Comparison of ENCODE assay signal across 1 cellular context in the genomic region with DNA sequence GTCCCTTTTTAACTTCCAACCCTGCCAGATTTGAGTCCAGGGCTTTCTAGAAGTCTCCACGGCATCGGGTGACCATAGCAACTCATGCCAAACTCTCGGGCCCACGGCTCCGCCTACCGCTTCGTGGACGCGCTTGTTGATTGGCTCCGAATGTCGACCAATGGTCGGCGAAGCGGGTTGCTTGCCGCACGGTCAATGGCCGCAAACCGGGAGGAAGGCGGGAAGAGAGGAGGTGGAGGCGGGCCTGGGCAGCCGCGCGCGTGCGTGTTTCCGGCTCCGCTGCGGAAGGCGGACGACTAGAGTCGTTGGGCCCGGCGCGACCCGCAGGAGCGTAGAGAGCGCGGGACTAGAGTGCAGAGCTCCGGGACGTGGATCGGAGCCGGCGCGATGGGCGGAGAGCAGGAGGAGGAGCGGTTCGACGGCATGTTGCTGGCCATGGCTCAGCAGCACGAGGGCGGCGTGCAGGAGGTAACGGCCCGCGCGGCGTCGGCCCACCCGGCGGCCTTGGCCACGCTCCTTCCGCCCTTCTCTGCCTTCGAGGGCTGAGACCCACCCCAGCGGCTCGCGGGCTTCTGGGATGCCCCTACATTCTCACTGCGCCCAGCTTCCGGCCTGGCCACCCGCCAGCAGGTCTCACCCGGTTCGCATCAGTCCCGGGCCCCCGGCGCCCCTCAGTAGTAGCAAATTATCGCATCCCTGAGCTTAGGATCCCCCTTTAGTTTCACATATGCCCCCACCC.
TF ChIP-seq lines count a peak whose summit lies in the region.

NUDC (plus strand) TSS at position 282 of the 739 bp plus-strand sequence; CDS start at position 388, 106 bp downstream.

TF ChIP-seq in WTC11, 78 proteins besides CTCF, POLR2A, EP300 and RAD21 (continued from another document):
- TF ChIP-seq, protein P1, sequence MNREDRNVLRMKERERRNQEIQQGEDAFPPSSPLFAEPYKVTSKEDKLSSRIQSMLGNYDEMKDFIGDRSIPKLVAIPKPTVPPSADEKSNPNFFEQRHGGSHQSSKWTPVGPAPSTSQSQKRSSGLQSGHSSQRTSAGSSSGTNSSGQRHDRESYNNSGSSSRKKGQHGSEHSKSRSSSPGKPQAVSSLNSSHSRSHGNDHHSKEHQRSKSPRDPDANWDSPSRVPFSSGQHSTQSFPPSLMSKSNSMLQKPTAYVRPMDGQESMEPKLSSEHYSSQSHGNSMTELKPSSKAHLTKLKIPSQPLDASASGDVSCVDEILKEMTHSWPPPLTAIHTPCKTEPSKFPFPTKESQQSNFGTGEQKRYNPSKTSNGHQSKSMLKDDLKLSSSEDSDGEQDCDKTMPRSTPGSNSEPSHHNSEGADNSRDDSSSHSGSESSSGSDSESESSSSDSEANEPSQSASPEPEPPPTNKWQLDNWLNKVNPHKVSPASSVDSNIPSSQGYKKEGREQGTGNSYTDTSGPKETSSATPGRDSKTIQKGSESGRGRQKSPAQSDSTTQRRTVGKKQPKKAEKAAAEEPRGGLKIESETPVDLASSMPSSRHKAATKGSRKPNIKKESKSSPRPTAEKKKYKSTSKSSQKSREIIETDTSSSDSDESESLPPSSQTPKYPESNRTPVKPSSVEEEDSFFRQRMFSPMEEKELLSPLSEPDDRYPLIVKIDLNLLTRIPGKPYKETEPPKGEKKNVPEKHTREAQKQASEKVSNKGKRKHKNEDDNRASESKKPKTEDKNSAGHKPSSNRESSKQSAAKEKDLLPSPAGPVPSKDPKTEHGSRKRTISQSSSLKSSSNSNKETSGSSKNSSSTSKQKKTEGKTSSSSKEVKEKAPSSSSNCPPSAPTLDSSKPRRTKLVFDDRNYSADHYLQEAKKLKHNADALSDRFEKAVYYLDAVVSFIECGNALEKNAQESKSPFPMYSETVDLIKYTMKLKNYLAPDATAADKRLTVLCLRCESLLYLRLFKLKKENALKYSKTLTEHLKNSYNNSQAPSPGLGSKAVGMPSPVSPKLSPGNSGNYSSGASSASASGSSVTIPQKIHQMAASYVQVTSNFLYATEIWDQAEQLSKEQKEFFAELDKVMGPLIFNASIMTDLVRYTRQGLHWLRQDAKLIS (CRISPR knock-in tag; IDR thresholded peaks at IDR 0.05; ENCODE audit: borderline replicate concordance) = no peak
- no peak for TF ChIP-seq TP53 (CRISPR knock-in tag; IDR thresholded peaks at IDR 0.05)
- no peak for TF ChIP-seq CREB1 (CRISPR knock-in tag; IDR thresholded peaks at IDR 0.05)
- TF ChIP-seq, protein P2, sequence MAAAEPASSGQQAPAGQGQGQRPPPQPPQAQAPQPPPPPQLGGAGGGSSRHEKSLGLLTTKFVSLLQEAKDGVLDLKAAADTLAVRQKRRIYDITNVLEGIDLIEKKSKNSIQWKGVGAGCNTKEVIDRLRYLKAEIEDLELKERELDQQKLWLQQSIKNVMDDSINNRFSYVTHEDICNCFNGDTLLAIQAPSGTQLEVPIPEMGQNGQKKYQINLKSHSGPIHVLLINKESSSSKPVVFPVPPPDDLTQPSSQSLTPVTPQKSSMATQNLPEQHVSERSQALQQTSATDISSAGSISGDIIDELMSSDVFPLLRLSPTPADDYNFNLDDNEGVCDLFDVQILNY (CRISPR knock-in tag; IDR thresholded peaks at IDR 0.05) = peak; percentile 79; the same call in 1 of the 2 replicates
- 0 out of 2 replicates have a peak, but pooled peaks have one; percentile 31 for TF ChIP-seq GABPB1 (CRISPR knock-in tag; IDR thresholded peaks at IDR 0.05)
- no peak for TF ChIP-seq FOXJ3 (CRISPR knock-in tag; IDR thresholded peaks at IDR 0.05; ENCODE audit: borderline replicate concordance)
- peak; percentile 93; the same call in 1 of the 2 replicates for TF ChIP-seq ETV6 (CRISPR knock-in tag; IDR thresholded peaks at IDR 0.05)
- TF ChIP-seq, protein P3, sequence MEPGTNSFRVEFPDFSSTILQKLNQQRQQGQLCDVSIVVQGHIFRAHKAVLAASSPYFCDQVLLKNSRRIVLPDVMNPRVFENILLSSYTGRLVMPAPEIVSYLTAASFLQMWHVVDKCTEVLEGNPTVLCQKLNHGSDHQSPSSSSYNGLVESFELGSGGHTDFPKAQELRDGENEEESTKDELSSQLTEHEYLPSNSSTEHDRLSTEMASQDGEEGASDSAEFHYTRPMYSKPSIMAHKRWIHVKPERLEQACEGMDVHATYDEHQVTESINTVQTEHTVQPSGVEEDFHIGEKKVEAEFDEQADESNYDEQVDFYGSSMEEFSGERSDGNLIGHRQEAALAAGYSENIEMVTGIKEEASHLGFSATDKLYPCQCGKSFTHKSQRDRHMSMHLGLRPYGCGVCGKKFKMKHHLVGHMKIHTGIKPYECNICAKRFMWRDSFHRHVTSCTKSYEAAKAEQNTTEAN (CRISPR knock-in tag; IDR thresholded peaks at IDR 0.05) = peak; percentile 85; the same call in 1 of the 2 replicates
- TF ChIP-seq, protein P4, sequence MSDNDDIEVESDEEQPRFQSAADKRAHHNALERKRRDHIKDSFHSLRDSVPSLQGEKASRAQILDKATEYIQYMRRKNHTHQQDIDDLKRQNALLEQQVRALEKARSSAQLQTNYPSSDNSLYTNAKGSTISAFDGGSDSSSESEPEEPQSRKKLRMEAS (CRISPR knock-in tag; IDR thresholded peaks at IDR 0.05) = peak; percentile 93
- TF ChIP-seq, protein P5, sequence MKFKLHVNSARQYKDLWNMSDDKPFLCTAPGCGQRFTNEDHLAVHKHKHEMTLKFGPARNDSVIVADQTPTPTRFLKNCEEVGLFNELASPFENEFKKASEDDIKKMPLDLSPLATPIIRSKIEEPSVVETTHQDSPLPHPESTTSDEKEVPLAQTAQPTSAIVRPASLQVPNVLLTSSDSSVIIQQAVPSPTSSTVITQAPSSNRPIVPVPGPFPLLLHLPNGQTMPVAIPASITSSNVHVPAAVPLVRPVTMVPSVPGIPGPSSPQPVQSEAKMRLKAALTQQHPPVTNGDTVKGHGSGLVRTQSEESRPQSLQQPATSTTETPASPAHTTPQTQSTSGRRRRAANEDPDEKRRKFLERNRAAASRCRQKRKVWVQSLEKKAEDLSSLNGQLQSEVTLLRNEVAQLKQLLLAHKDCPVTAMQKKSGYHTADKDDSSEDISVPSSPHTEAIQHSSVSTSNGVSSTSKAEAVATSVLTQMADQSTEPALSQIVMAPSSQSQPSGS (CRISPR knock-in tag; IDR thresholded peaks at IDR 0.05; ENCODE audit: borderline replicate concordance, low read depth) = peak; percentile 68; the same call in 1 of the 2 replicates
- peak; percentile 88; the same call in 1 of the 2 replicates for TF ChIP-seq JUN (CRISPR knock-in tag; IDR thresholded peaks at IDR 0.05)
- TF ChIP-seq, protein P6, sequence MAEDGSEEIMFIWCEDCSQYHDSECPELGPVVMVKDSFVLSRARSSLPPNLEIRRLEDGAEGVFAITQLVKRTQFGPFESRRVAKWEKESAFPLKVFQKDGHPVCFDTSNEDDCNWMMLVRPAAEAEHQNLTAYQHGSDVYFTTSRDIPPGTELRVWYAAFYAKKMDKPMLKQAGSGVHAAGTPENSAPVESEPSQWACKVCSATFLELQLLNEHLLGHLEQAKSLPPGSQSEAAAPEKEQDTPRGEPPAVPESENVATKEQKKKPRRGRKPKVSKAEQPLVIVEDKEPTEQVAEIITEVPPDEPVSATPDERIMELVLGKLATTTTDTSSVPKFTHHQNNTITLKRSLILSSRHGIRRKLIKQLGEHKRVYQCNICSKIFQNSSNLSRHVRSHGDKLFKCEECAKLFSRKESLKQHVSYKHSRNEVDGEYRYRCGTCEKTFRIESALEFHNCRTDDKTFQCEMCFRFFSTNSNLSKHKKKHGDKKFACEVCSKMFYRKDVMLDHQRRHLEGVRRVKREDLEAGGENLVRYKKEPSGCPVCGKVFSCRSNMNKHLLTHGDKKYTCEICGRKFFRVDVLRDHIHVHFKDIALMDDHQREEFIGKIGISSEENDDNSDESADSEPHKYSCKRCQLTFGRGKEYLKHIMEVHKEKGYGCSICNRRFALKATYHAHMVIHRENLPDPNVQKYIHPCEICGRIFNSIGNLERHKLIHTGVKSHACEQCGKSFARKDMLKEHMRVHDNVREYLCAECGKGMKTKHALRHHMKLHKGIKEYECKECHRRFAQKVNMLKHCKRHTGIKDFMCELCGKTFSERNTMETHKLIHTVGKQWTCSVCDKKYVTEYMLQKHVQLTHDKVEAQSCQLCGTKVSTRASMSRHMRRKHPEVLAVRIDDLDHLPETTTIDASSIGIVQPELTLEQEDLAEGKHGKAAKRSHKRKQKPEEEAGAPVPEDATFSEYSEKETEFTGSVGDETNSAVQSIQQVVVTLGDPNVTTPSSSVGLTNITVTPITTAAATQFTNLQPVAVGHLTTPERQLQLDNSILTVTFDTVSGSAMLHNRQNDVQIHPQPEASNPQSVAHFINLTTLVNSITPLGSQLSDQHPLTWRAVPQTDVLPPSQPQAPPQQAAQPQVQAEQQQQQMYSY (CRISPR knock-in tag; IDR thresholded peaks at IDR 0.05) = peak; percentile 52
- TF ChIP-seq ZNF317 (CRISPR knock-in tag; IDR thresholded peaks at IDR 0.05; ENCODE audit: borderline replicate concordance, low read depth) = no peak; the same call in 1 of the 2 replicates
- TF ChIP-seq ZNF232 (CRISPR knock-in tag; IDR thresholded peaks at IDR 0.05) = peak; percentile 71; the same call in 1 of the 2 replicates
- TF ChIP-seq SOX15 (CRISPR knock-in tag; IDR thresholded peaks at IDR 0.05) = no peak
- TF ChIP-seq ZBTB21 (CRISPR knock-in tag; IDR thresholded peaks at IDR 0.05; ENCODE audit: borderline replicate concordance) = no peak
- no peak for TF ChIP-seq PRRX2 (CRISPR knock-in tag; IDR thresholded peaks at IDR 0.05)
- TF ChIP-seq ZNF416 (CRISPR knock-in tag; IDR thresholded peaks at IDR 0.05) = peak; percentile 50; the same call in 1 of the 2 replicates
- 0 out of 2 replicates have a peak, but pooled peaks have one; percentile 33 for TF ChIP-seq ATF1 (CRISPR knock-in tag; IDR thresholded peaks at IDR 0.05)
- peak; percentile 68 for TF ChIP-seq SP1 (CRISPR knock-in tag; conservative IDR thresholded peaks at IDR 0.05)
- TF ChIP-seq, protein P7, sequence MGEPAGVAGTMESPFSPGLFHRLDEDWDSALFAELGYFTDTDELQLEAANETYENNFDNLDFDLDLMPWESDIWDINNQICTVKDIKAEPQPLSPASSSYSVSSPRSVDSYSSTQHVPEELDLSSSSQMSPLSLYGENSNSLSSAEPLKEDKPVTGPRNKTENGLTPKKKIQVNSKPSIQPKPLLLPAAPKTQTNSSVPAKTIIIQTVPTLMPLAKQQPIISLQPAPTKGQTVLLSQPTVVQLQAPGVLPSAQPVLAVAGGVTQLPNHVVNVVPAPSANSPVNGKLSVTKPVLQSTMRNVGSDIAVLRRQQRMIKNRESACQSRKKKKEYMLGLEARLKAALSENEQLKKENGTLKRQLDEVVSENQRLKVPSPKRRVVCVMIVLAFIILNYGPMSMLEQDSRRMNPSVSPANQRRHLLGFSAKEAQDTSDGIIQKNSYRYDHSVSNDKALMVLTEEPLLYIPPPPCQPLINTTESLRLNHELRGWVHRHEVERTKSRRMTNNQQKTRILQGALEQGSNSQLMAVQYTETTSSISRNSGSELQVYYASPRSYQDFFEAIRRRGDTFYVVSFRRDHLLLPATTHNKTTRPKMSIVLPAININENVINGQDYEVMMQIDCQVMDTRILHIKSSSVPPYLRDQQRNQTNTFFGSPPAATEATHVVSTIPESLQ (CRISPR knock-in tag; IDR thresholded peaks at IDR 0.05) = no peak
- TF ChIP-seq FOXK1 (CRISPR knock-in tag; IDR thresholded peaks at IDR 0.05) = peak; percentile 82
- TF ChIP-seq, protein P8, sequence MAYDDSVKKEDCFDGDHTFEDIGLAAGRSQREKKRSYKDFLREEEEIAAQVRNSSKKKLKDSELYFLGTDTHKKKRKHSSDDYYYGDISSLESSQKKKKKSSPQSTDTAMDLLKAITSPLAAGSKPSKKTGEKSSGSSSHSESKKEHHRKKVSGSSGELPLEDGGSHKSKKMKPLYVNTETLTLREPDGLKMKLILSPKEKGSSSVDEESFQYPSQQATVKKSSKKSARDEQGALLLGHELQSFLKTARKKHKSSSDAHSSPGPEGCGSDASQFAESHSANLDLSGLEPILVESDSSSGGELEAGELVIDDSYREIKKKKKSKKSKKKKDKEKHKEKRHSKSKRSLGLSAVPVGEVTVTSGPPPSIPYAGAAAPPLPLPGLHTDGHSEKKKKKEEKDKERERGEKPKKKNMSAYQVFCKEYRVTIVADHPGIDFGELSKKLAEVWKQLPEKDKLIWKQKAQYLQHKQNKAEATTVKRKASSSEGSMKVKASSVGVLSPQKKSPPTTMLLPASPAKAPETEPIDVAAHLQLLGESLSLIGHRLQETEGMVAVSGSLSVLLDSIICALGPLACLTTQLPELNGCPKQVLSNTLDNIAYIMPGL (CRISPR knock-in tag; IDR thresholded peaks at IDR 0.05) = peak; percentile 78; the same call in 1 of the 2 replicates
- TF ChIP-seq SMAD3 (CRISPR knock-in tag; IDR thresholded peaks at IDR 0.05; ENCODE audit: borderline replicate concordance) = peak; percentile 57; the same call in 1 of the 2 replicates
- no peak for TF ChIP-seq ELF4 (CRISPR knock-in tag; IDR thresholded peaks at IDR 0.05; ENCODE audit: low read depth)
- peak; percentile 91 for TF ChIP-seq NFYB (CRISPR knock-in tag; conservative IDR thresholded peaks at IDR 0.05; ENCODE audit: low read depth)
- TF ChIP-seq ZNF219 (CRISPR knock-in tag; IDR thresholded peaks at IDR 0.05; ENCODE audit: borderline replicate concordance) = 0 out of 2 replicates have a peak, but pooled peaks have one; percentile 83
- TF ChIP-seq, protein P9, sequence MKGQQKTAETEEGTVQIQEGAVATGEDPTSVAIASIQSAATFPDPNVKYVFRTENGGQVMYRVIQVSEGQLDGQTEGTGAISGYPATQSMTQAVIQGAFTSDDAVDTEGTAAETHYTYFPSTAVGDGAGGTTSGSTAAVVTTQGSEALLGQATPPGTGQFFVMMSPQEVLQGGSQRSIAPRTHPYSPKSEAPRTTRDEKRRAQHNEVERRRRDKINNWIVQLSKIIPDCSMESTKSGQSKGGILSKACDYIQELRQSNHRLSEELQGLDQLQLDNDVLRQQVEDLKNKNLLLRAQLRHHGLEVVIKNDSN (CRISPR knock-in tag; IDR thresholded peaks at IDR 0.05) = no peak; the same call in 1 of the 2 replicates
- no peak for TF ChIP-seq ZNF396 (CRISPR knock-in tag; IDR thresholded peaks at IDR 0.05; ENCODE audit: borderline replicate concordance)
- peak; percentile 97 for TF ChIP-seq FOXP4 (CRISPR knock-in tag; IDR thresholded peaks at IDR 0.05)
- peak; percentile 79 for TF ChIP-seq MYBL2 (CRISPR knock-in tag; IDR thresholded peaks at IDR 0.05)
- no peak for TF ChIP-seq NFATC4 (CRISPR knock-in tag; IDR thresholded peaks at IDR 0.05)
- TF ChIP-seq ZNF121 (CRISPR knock-in tag; IDR thresholded peaks at IDR 0.05) = peak; percentile 43; the same call in 1 of the 2 replicates
- peak; percentile 73; the same call in 1 of the 2 replicates for TF ChIP-seq CREM (CRISPR knock-in tag; IDR thresholded peaks at IDR 0.05)
- no peak for TF ChIP-seq GRHL2 (CRISPR knock-in tag; IDR thresholded peaks at IDR 0.05; ENCODE audit: insufficient replicate concordance, severe bottlenecking)
TF ChIP-seq in WTC11: peak in this region for 27.
